7 cellular contexts compared by ENCODE assay signal in genomic region chr19:55485439-55486011, GRCh38. TPM values are rescaled to one million over a fixed set of nuclear protein-coding genes. Genes with fewer than 3 reads are reported as not detected.
DNase-seq lines count a peak whose midpoint lies in the region; ATAC-seq and TF ChIP-seq lines count a peak whose summit lies in the region.
"Had no signal": no experiment of that assay in that cellular context is flagged by ENCODE, and none has a peak within 500 bp of the region (broad histone marks: within the 10 kb centered on the region; RNA-seq: fewer than 3 reads in every experiment).

No MANE protein-coding gene starts in this region.

- H3K4me3 ChIP-seq in CD8-positive, alpha-beta T cell (ENCODE audit: low read depth, low read length), result peak overlapping the region; percentile 90
- peak overlapping the region; percentile 73 for H3K4me3 ChIP-seq in SU-DHL-6 (ENCODE audit: insufficient read depth, low read length, poor library complexity, severe bottlenecking)

- peak overlapping the region; percentile 80 for H3K27ac Mint-ChIP-seq in CD8-positive, alpha-beta T cell

- H2AFZ ChIP-seq in SU-DHL-6 (ENCODE audit: low read depth, low read length, severe bottlenecking), result peak overlapping the region; percentile 63

- no peaks in the 10 kb centered on the region for H3K27me3 Mint-ChIP-seq in CD8-positive, alpha-beta T cell (ENCODE audit: low read depth)

- H3K4me3 Mint-ChIP-seq in CD8-positive, alpha-beta T cell, result peak overlapping the region; percentile 78

- no peaks in the 10 kb centered on the region for H3K9me3 Mint-ChIP-seq in CD8-positive, alpha-beta T cell

- CTCF ChIA-PET in CD8-positive, alpha-beta T cell (lab: Charles Lee), result interaction anchor here (1.1 to 2.8 kb wide), 5 partner anchors 16 to 146 kb away, joined by 3 to 15 read pairs (median 9); no protein-coding TSS in a partner anchor

- intact Hi-C loops in CD8-positive, alpha-beta T cell (cut with DNase I, micrococcal nuclease), result loop anchor here (1.0 kb wide), 1 partner anchor 18 kb away; no protein-coding TSS in a partner anchor

- no peaks in the 10 kb centered on the region for H3K9me2 ChIP-seq in SU-DHL-6 (replicated peaks; ENCODE audit: insufficient read depth, low read length)

- H3K79me2 ChIP-seq in SU-DHL-6 (ENCODE audit: insufficient read depth, low read length), result no peaks in the 10 kb centered on the region

- peak; percentile 27 for ATAC-seq in CD8-positive, alpha-beta T cell
- ATAC-seq in HG03196 (IDR thresholded peaks at IDR 0.05; ENCODE audit: unreplicated experiment) (no peak), GM18502 (IDR thresholded peaks at IDR 0.05; ENCODE audit: poor library complexity, unreplicated experiment) (no peak)

- H3K4me1 Mint-ChIP-seq in CD8-positive, alpha-beta T cell (ENCODE audit: low read depth), result peaks cover 14% of the 10 kb centered on the region

- no peaks in the 10 kb centered on the region for H3K36me3 ChIP-seq in CD8-positive, alpha-beta T cell (ENCODE audit: insufficient read depth, low read length)
- H3K36me3 ChIP-seq in SU-DHL-6 (ENCODE audit: low read length), result no peaks in the 10 kb centered on the region

- 0 out of 2 replicates have a peak, but pooled peaks cover 3% of the 10 kb centered on the region for H3F3A ChIP-seq in SU-DHL-6 (ENCODE audit: insufficient read depth)

- H3K27ac ChIP-seq in CD8-positive, alpha-beta T cell (ENCODE audit: low read depth, low read length), result peak overlapping the region; percentile 81
- no peak overlapping the region for H3K27ac ChIP-seq in SU-DHL-6 (ENCODE audit: low read depth, low read length)

- H3K9ac ChIP-seq in SU-DHL-6 (ENCODE audit: low read length), result peak overlapping the region; percentile 64

- H4K20me1 ChIP-seq in SU-DHL-6 (ENCODE audit: low read depth, low read length), result no peaks in the 10 kb centered on the region

- H3K27me3 ChIP-seq in CD8-positive, alpha-beta T cell (ENCODE audit: insufficient read depth, low read length), result no peaks in the 10 kb centered on the region
- no peaks in the 10 kb centered on the region for H3K27me3 ChIP-seq in SU-DHL-6 (ENCODE audit: low read length)

- no peak for DNase-seq in CD8-positive, alpha-beta T cell
- DNase-seq in left kidney (ENCODE audit: low read depth, low spot score), result peak; percentile 47
- DNase-seq in activated CD4-positive, CD25-positive, alpha-beta regulatory T cell treated with anti-CD3 and anti-CD28 coated beads, Interleukin-2, amount 50 U/mL, for 72 hours, result no peak

- POLR2A ChIA-PET in CD8-positive, alpha-beta T cell (lab: Charles Lee), result interaction anchor here (1.0 to 2.4 kb wide), 4 partner anchors 9 to 169 kb away, joined by 4 to 9 read pairs (median 4); partner anchors contain the start of genes FIZ1 and ZNF628

- peaks cover 18% of the 10 kb centered on the region for H3K4me1 ChIP-seq in CD8-positive, alpha-beta T cell (ENCODE audit: insufficient read depth, low read length)

- H3K9me3 ChIP-seq in CD8-positive, alpha-beta T cell (ENCODE audit: low read length), result no peaks in the 10 kb centered on the region
- H3K9me3 ChIP-seq in SU-DHL-6 (ENCODE audit: insufficient read depth, low read length), result no peaks in the 10 kb centered on the region

- no peak for TF ChIP-seq CTCF in CD8-positive, alpha-beta T cell (IDR thresholded peaks at IDR 0.05)
- TF ChIP-seq CTCF in SU-DHL-6 (IDR thresholded peaks at IDR 0.05; ENCODE audit: insufficient read depth, low read length, poor library complexity, severe bottlenecking), result no peak

- H3K36me3 Mint-ChIP-seq in CD8-positive, alpha-beta T cell, result peaks cover 6% of the 10 kb centered on the region

- H3K4me2 ChIP-seq in SU-DHL-6 (ENCODE audit: low read depth, low read length, poor library complexity, severe bottlenecking), result peak overlapping the region; percentile 75

RNA-seq across cellular contexts. Expression of gene NAT14, which starts 0.5 kb away (rescaled TPM):
- total RNA-seq in CD8-positive, alpha-beta T cell, result 1 to 10 TPM; 9.9 to 10.0 TPM

RNA-seq across cellular contexts. Expression of gene SSC5D, which starts 2.7 kb away (rescaled TPM):
- 1 to 10 TPM in 1 of 2 experiments, under 1 TPM in 1; 0.36 to 1.2 TPM for total RNA-seq in CD8-positive, alpha-beta T cell

RNA-seq across cellular contexts. Expression of gene ZNF628, which starts 9.1 kb away (rescaled TPM):
- total RNA-seq in CD8-positive, alpha-beta T cell, result 10 to 100 TPM; 27.0 to 27.8 TPM

RNA-seq across cellular contexts. Expression of gene C19orf85, which starts 21.0 kb away (rescaled TPM):
- not detected for total RNA-seq in CD8-positive, alpha-beta T cell
- total RNA-seq: HT1080 had no signal

RNA-seq across cellular contexts. Expression of gene ISOC2, which starts 24.1 kb away (rescaled TPM):
- 1 to 10 TPM; 1.5 to 2.1 TPM for total RNA-seq in CD8-positive, alpha-beta T cell
